Comparison of ENCODE assay signal across 8 cellular contexts in genomic region chr11:129895126-129896041, GRCh38. TPM values are rescaled to one million over a fixed set of nuclear protein-coding genes. Genes with fewer than 3 reads are reported as not detected.
DNase-seq lines count a peak whose midpoint lies in the region; ATAC-seq, FAIRE-seq and TF ChIP-seq lines count a peak whose summit lies in the region.

Gene NFRKB (minus strand): TSS chr11:129895578. CDS start chr11:129892849, 2,729 bp downstream.

- peak within 1 kb of the TSS; percentile 82 for H3K27ac ChIP-seq in angular gyrus (ENCODE audit: low read depth, low read length)

- no peaks in the 10 kb centered on the region for H3K27me3 Mint-ChIP-seq in T-helper 17 cell

- FAIRE-seq in GM12892 (lab: Jason Lieb, UNC), result peak; percentile 97
- FAIRE-seq in urothelium cell line (lab: Jason Lieb, UNC), result no peak

- H3K4me1 Mint-ChIP-seq in T-helper 17 cell, result peaks cover 21% of the 10 kb centered on the region

- H3K9me3 ChIP-seq in T-helper 17 cell (ENCODE audit: control insufficient read depth, low read length, poor library complexity, severe bottlenecking), result no peaks in the 10 kb centered on the region

- intact Hi-C loops in left ventricle myocardium superior (cut with micrococcal nuclease), result no loop called here

- peak; percentile 96 for ATAC-seq in HG02759 (IDR thresholded peaks at IDR 0.05; ENCODE audit: unreplicated experiment)
- peak; percentile 97 for ATAC-seq in T-helper 17 cell
- ATAC-seq in left ventricle myocardium superior, result peak; percentile 100

- H3K27ac Mint-ChIP-seq in T-helper 17 cell, result peak within 1 kb of the TSS; percentile 83

- H3K4me3 Mint-ChIP-seq in T-helper 17 cell, result peak within 1 kb of the TSS; percentile 91

- peak; percentile 57 for TF ChIP-seq POLR2A in GM12892 (IDR thresholded peaks at IDR 0.05; ENCODE audit: low read depth, low read length)

- DNase-seq in GM12892 (ENCODE audit: insufficient read length) (peak; percentile 96), NCI-H1417 (lab: John Stamatoyannopoulos, UW) (peak; percentile 85 to 95 (median 94)), T-helper 17 cell (peak; percentile 80 to 90 (median 88)), left ventricle myocardium superior (peak; percentile 94), pulmonary artery endothelial cell (ENCODE audit: low read depth, low spot score) (no peak), urothelium cell line (ENCODE audit: low spot score) (peak; percentile 93)

- peaks cover 5% of the 10 kb centered on the region for H3K36me3 Mint-ChIP-seq in T-helper 17 cell (ENCODE audit: low read depth)

RNA-seq across cellular contexts. Expression of gene NFRKB, which starts in this region (rescaled TPM):
- polyA plus RNA-seq in GM12892 (2012; ENCODE audit: missing spikeins), result 11.6 TPM
- 10 to 100 TPM; 53.6 to 61.1 TPM for total RNA-seq in T-helper 17 cell
- 12.3 TPM for total RNA-seq in left ventricle myocardium superior
- 16.9 and 21.6 TPM in 2 replicates for total RNA-seq in pulmonary artery endothelial cell
